1 cellular context compared by ENCODE assay signal in the genomic region with DNA sequence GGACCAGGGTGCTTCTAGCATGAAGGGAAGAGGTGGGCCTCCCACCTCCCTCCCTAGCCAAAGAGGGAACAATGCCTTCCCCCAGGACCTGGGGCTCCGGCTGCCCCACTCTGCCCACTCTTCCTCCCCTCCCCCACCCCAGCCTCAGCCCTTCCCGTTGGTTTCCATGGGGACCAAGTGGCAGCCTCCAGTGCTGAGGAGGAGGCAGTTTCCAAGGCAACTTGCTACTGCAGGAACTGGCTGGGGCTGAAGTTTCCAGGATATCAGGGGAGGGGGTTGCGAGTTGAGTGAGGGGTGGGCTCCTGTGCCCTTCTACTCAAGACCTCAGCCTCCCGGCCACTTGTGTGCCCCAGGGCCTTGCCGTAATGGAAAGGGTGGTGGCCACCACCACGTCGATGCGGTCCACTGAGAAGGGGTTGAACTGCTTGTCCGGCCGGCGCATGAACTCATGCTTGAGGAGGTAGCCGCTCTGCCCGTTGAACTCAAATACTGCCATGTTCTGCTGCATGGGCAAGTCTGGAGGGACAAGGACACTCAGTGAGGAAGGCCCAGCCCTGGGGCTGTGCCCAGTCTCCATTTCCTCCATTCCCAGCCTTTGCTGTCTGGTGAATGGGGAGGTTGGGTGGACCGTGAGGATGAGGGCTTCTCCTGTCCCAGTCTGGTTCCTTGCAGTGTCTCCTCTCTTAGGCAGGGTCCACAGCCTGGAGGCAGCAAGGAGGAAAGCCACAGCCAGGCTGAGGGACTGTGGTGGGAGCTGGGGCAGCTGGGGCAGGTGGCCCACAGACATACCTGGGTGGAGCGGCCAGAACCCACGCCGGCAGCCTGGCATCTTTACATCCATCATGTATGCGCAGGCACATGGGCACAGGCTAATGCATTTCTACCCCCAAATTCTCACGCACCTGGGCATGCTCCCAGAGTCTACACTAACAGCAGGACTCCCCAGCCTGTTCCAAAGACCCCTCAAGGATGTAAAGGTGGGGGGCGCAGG.
TF ChIP-seq lines count a peak whose summit lies in the region.

No MANE protein-coding gene starts in this region.

TF ChIP-seq in IMR-90, 13 proteins besides CTCF, POLR2A, EP300 and RAD21:
- TF ChIP-seq MAZ (IDR thresholded peaks at IDR 0.05; ENCODE audit: borderline replicate concordance, low read depth, low read length): no peak
- TF ChIP-seq MXI1 (IDR thresholded peaks at IDR 0.05; ENCODE audit: borderline replicate concordance, low read depth, low read length): no peak
- no peak for TF ChIP-seq BHLHE40 (IDR thresholded peaks at IDR 0.05; ENCODE audit: low read depth, low read length)
- no peak for TF ChIP-seq FOS (IDR thresholded peaks at IDR 0.05; ENCODE audit: low read depth, low read length)
- TF ChIP-seq CEBPB (IDR thresholded peaks at IDR 0.05; ENCODE audit: low read depth, low read length): no peak
- TF ChIP-seq CHD1 (IDR thresholded peaks at IDR 0.05; ENCODE audit: low read depth, low read length): no peak
- TF ChIP-seq NFE2L2 (IDR thresholded peaks at IDR 0.05; ENCODE audit: low read depth, low read length): no peak
- TF ChIP-seq USF2 (IDR thresholded peaks at IDR 0.05; ENCODE audit: low read depth, low read length): no peak
- no peak for TF ChIP-seq RCOR1 (IDR thresholded peaks at IDR 0.05; ENCODE audit: insufficient replicate concordance, low read length)
- TF ChIP-seq MAFK (IDR thresholded peaks at IDR 0.05; ENCODE audit: low read depth, low read length): no peak
- no peak for TF ChIP-seq SMC3 (IDR thresholded peaks at IDR 0.05; ENCODE audit: low read depth, low read length)
- TF ChIP-seq RFX5 (IDR thresholded peaks at IDR 0.05; ENCODE audit: low read depth, low read length): no peak
- TF ChIP-seq, protein P1, sequence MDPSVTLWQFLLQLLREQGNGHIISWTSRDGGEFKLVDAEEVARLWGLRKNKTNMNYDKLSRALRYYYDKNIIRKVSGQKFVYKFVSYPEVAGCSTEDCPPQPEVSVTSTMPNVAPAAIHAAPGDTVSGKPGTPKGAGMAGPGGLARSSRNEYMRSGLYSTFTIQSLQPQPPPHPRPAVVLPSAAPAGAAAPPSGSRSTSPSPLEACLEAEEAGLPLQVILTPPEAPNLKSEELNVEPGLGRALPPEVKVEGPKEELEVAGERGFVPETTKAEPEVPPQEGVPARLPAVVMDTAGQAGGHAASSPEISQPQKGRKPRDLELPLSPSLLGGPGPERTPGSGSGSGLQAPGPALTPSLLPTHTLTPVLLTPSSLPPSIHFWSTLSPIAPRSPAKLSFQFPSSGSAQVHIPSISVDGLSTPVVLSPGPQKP (IDR thresholded peaks at IDR 0.05; ENCODE audit: borderline replicate concordance, low read depth, low read length): no peak
